Comparison of ENCODE assay signal across 30 cellular contexts in the genomic region with DNA sequence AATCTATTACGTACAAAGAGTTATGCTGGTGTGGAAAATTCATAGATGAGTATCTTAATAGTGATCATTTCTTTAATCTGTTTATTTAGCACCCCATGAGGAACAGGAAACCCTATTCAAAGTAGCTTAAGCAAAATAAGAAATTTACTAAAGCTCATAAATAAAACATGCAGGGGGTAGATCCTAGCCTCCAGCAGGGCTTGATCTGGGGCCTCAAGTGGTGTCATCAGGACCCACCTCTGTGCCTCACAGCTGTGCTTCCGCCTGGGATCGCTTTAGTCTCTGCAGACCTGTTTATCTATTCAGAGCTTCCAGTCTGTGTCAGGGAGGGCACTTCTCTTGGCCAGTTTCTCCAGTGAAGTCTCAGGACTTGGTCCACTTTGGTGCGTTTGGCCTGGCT.
"Had no signal": no experiment of that assay in that cellular context is flagged by ENCODE, and none has a peak within 500 bp of the region (broad histone marks: within the 10 kb centered on the region; RNA-seq: fewer than 3 reads in every experiment).

No MANE protein-coding gene starts in this region.

- DNase-seq: activated CD4-positive, alpha-beta memory T cell treated with anti-CD3 and anti-CD28 coated beads, Interleukin-2, amount 10 ng/mL, durations not matched to agents 7 days and 5 days; activated CD4-positive, alpha-beta T cell treated with anti-CD3 and anti-CD28 coated beads for 1 hour; activated CD4-positive, alpha-beta T cell treated with anti-CD3 and anti-CD28 coated beads for 36 hours; activated CD4-positive, alpha-beta T cell treated with anti-CD3 and anti-CD28 coated beads for 48 hours; activated CD4-positive, alpha-beta T cell treated with anti-CD3 and anti-CD28 coated beads, Interleukin-2, amount 10 ng/mL, durations not matched to agents 7 days and 5 days; activated CD4-positive, alpha-beta T cell treated with anti-CD3 and anti-CD28 coated beads, Interleukin-2, amount 50 U/mL, for 48 hours; activated CD4-positive, CD25-positive, alpha-beta regulatory T cell; activated CD8-positive, alpha-beta memory T cell treated with anti-CD3 and anti-CD28 coated beads for 24 hours; activated CD8-positive, alpha-beta memory T cell treated with anti-CD3 and anti-CD28 coated beads, Interleukin-2, amount 10 ng/mL, durations not matched to agents 7 days and 5 days; activated CD8-positive, alpha-beta memory T cell treated with anti-CD3 and anti-CD28 coated beads, Interleukin-2, amount 50 U/mL, for 48 hours; activated CD8-positive, alpha-beta T cell treated with anti-CD3 and anti-CD28 coated beads, Interleukin-2, amount 10 ng/mL, durations not matched to agents 7 days and 5 days; activated effector memory CD4-positive, alpha-beta T cell treated with Interleukin-2 at 50 U/mL for 16 hours; activated gamma-delta T cell; activated naive CD4-positive, alpha-beta T cell treated with anti-CD3 and anti-CD28 coated beads, Interleukin-2, amount 10 ng/mL, durations not matched to agents 7 days and 5 days; activated naive CD4-positive, alpha-beta T cell treated with Interleukin-2 at 50 U/mL for 16 hours; activated naive CD8-positive, alpha-beta T cell treated with anti-CD3 and anti-CD28 coated beads, Interleukin-2, amount 10 ng/mL, durations not matched to agents 7 days and 5 days; activated naive CD8-positive, alpha-beta T cell treated with anti-CD3 and anti-CD28 coated beads, Interleukin-2, amount 50 U/mL, for 24 hours; activated T-cell treated with anti-CD3 and anti-CD28 coated beads, Interleukin-2, amount 50 U/mL, for 24 hours; activated T-cell treated with anti-CD3 and anti-CD28 coated beads, Interleukin-2, amount 50 U/mL, for 48 hours; amygdala; anterior cingulate cortex; caudate nucleus; cerebellar nuclear complex; T-helper 1 cell; T-helper 2 cell; T-helper 9 cell had no signal

- H3K4me3 ChIP-seq: ascending aorta, cardiac muscle cell had no signal

- ATAC-seq: activated CD4-positive, alpha-beta T cell treated with anti-CD3 and anti-CD28 coated beads for 36 hours; activated CD4-positive, CD25-positive, alpha-beta regulatory T cell treated with anti-CD3 and anti-CD28 coated beads, Interleukin-2, amount 50 U/mL, for 24 hours; activated CD8-positive, alpha-beta memory T cell treated with anti-CD3 and anti-CD28 coated beads, Interleukin-2, amount 10 ng/mL, durations not matched to agents 7 days and 5 days; activated CD8-positive, alpha-beta T cell treated with anti-CD3 and anti-CD28 coated beads, Interleukin-2, amount 10 ng/mL, durations not matched to agents 7 days and 5 days; activated naive CD8-positive, alpha-beta T cell treated with anti-CD3 and anti-CD28 coated beads, Interleukin-2, amount 50 U/mL, for 24 hours had no signal

- H3K4me1 ChIP-seq: ascending aorta had no signal

- H3K27ac ChIP-seq: ascending aorta, cardiac muscle cell, VCaP had no signal

- H3K9me3 ChIP-seq: ascending aorta had no signal

- H3K36me3 ChIP-seq: ascending aorta, cardiac muscle cell had no signal

- H3K27me3 ChIP-seq: ascending aorta, cardiac muscle cell had no signal
